In the genomic region with DNA sequence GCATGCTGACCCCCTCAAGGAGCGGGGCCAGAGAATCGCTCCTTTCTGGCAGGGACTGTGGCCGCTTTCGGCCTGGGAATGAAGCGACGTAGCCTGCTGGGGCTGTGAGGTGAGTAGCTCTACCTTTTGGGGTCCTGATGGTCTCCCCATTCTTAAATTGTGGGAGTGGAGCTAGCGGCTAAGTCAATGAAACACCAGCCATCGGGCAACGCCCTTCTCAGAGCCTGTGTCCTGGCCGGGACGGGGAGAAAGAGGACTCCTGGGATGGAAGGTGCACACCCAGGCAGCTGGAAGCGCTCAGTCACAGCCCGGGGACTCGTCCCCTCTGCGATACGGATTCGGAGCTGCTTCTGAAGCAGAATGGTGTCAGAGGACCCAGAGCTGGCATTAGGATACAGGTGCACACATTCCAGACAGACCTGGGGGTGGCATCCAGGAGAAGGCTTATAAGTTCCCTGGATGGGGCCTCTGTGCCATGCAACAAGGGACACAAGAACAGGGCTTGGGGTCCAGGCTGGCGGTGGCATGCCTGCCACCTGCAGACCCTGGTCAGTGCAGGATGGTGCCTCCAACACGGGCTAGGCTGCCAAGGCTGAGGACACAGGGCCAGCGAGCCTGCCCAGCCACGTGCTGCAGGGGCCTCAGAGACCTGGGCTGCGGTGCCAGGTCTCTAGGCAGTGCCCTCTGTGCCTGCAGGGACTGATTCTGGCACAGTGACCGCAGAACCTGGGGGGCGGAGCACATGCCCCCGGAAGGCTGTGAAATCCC, we compare ENCODE assay signal across 8 cellular contexts. TPM values are rescaled to one million over a fixed set of nuclear protein-coding genes. Genes with fewer than 3 reads are reported as not detected.
DNase-seq lines count a peak whose midpoint lies in the region; ATAC-seq and TF ChIP-seq lines count a peak whose summit lies in the region.

No MANE protein-coding gene starts in this region.

- no peak for ATAC-seq in GM18498 (IDR thresholded peaks at IDR 0.05; ENCODE audit: unreplicated experiment)
- no peak for ATAC-seq in GM19463 (IDR thresholded peaks at IDR 0.05; ENCODE audit: unreplicated experiment)
- no peak for ATAC-seq in GM21390 (IDR thresholded peaks at IDR 0.05; ENCODE audit: unreplicated experiment)

- no peak overlapping the region for H3K9ac ChIP-seq in HUES48 (ENCODE audit: low read depth, low read length)

- no peak for TF ChIP-seq CTCF in AG10803 (conservative IDR thresholded peaks at IDR 0.05; ENCODE audit: low read length)
- TF ChIP-seq CTCF in cardiac fibroblast (IDR thresholded peaks at IDR 0.05; ENCODE audit: low read depth, low read length): no peak

- no peaks in the 10 kb centered on the region for H3K9me3 ChIP-seq in HUES48 (ENCODE audit: control insufficient read depth, insufficient read depth, low read length)

- peaks cover 15% of the 10 kb centered on the region for H3K27me3 ChIP-seq in HUES48 (ENCODE audit: control insufficient read depth, insufficient read depth, low read length)

- H3K27ac ChIP-seq in HUES48 (ENCODE audit: low read depth, low read length): no peak overlapping the region

- H3K4me3 ChIP-seq in AG10803 (ENCODE audit: low read length) (peak overlapping the region; percentile 68), HUES48 (ENCODE audit: low read depth, low read length) (peak overlapping the region; percentile 80), cardiac fibroblast (replicated peaks in 1 of 2; ENCODE audit: low read depth in 2 of 2, low read length in 2 of 2) (peak overlapping the region; percentile 43 to 56)

- H3K4me1 ChIP-seq in HUES48 (ENCODE audit: control insufficient read depth, insufficient read depth, low read length): peaks cover 13% of the 10 kb centered on the region

- DNase-seq in AG10803 (ENCODE audit: low read depth) (no peak), cardiac fibroblast (ENCODE audit: low read depth in 2 of 2) (no peak), myocyte (ENCODE audit: low read depth) (peak; percentile 16), hippocampal formation (lab: John Stamatoyannopoulos, UW) (no peak)

- no peaks in the 10 kb centered on the region for H3K36me3 ChIP-seq in HUES48 (ENCODE audit: control insufficient read depth, insufficient read depth, low read length)

RNA-seq across cellular contexts. Expression of a gene that starts 0.9 kb away (rescaled TPM):
- 6.5 and 10.6 TPM in 2 replicates for total RNA-seq in myocyte
- 11.8 TPM for polyA plus RNA-seq in myocyte (2012)

RNA-seq across cellular contexts. Expression of a gene that starts 58.1 kb away (rescaled TPM):
- total RNA-seq in myocyte: not detected in 2 replicates
- 0.03 TPM for polyA plus RNA-seq in myocyte (2012)
